ENCODE assay signal across 25 cellular contexts in genomic region chr10:42646692-42647640, GRCh38. TPM values are rescaled to one million over a fixed set of nuclear protein-coding genes. Genes with fewer than 3 reads are reported as not detected.
DNase-seq lines count a peak whose midpoint lies in the region; ATAC-seq and TF ChIP-seq lines count a peak whose summit lies in the region.
"Had no signal": no experiment of that assay in that cellular context is flagged by ENCODE, and none has a peak within 500 bp of the region (broad histone marks: within the 10 kb centered on the region; RNA-seq: fewer than 3 reads in every experiment).

No MANE protein-coding gene starts in this region.

- H3K36me3 ChIP-seq in PC-9 (ENCODE audit: low read depth), result no peaks in the 10 kb centered on the region
- H3K36me3 ChIP-seq: BE2C, esophagus muscularis mucosa, spleen, thoracic aorta had no signal

- H3K9me3 ChIP-seq in PC-9 (ENCODE audit: insufficient read depth, low read depth), result no peaks in the 10 kb centered on the region; the same call in 1 of the 2 replicates
- H3K9me3 ChIP-seq: BE2C, esophagus muscularis mucosa, spleen, thoracic aorta had no signal

- H3K79me2 ChIP-seq in PC-9 (ENCODE audit: low read depth), result no peaks in the 10 kb centered on the region

- TF ChIP-seq CTCF in PC-9 (conservative IDR thresholded peaks at IDR 0.05) (no peak), type B pancreatic cell (conservative IDR thresholded peaks at IDR 0.05) (no peak)

- DNase-seq in DMS153 (lab: John Stamatoyannopoulos, UW), result peak; percentile 46
- no peak for DNase-seq in DMS153 treated with DMSO at 0.1 percent for 48 hours (lab: John Stamatoyannopoulos, UW; ENCODE audit: unreplicated experiment)
- peak; percentile 49 to 81 for DNase-seq in PC-9
- DNase-seq in inferior parietal cortex (ENCODE audit: extremely low spot score), result peak; percentile 13
- no peak for DNase-seq in type B pancreatic cell (ENCODE audit: extremely low spot score, unreplicated experiment)
- DNase-seq in NCI-H128 (lab: John Stamatoyannopoulos, UW; ENCODE audit: unreplicated experiment), result no peak
- DNase-seq in activated CD4-positive, alpha-beta memory T cell treated with anti-CD3 and anti-CD28 coated beads, Interleukin-2, amount 10 ng/mL, durations not matched to agents 7 days and 5 days, result no peak
- DNase-seq: activated CD8-positive, alpha-beta T cell treated with anti-CD3 and anti-CD28 coated beads, Interleukin-2, amount 10 ng/mL, durations not matched to agents 7 days and 5 days; activated naive CD8-positive, alpha-beta T cell treated with anti-CD3 and anti-CD28 coated beads, Interleukin-2, amount 10 ng/mL, durations not matched to agents 7 days and 5 days; activated T-cell treated with anti-CD3 and anti-CD28 coated beads, Interleukin-2, amount 50 U/mL, for 48 hours; BE2C; dorsolateral prefrontal cortex; NCI-H1694 treated with DMSO at 0.1 percent for 48 hours; NCI-H774; nephron progenitor cell; RPMI8226; spleen; SW 1271 had no signal

- no TSS peak for BruUV-seq in PC-9 (replicated peaks; lab: Mats Ljungman, UMichigan)

- peak overlapping the region; percentile 85 for H3K27ac Mint-ChIP-seq in type B pancreatic cell
- no peak overlapping the region for H3K27ac Mint-ChIP-seq in activated CD4-positive, alpha-beta memory T cell treated with anti-CD3 and anti-CD28 coated beads, Interleukin-2, amount 10 ng/mL, durations not matched to agents 7 days and 5 days
- H3K27ac Mint-ChIP-seq: activated CD8-positive, alpha-beta T cell treated with anti-CD3 and anti-CD28 coated beads, Interleukin-2, amount 10 ng/mL, durations not matched to agents 7 days and 5 days; activated naive CD8-positive, alpha-beta T cell treated with anti-CD3 and anti-CD28 coated beads, Interleukin-2, amount 10 ng/mL, durations not matched to agents 7 days and 5 days; memory B cell; nephron progenitor cell; progenitor cell of endocrine pancreas had no signal

- peaks cover 6% of the 10 kb centered on the region for H3K4me1 Mint-ChIP-seq in type B pancreatic cell (ENCODE audit: unreplicated experiment)
- H3K4me1 Mint-ChIP-seq in activated CD4-positive, alpha-beta memory T cell treated with anti-CD3 and anti-CD28 coated beads, Interleukin-2, amount 10 ng/mL, durations not matched to agents 7 days and 5 days, result peaks cover 5% of the 10 kb centered on the region
- H3K4me1 Mint-ChIP-seq: nephron progenitor cell had no signal

- peaks cover 15% of the 10 kb centered on the region for H3K4me1 ChIP-seq in PC-9 (replicated peaks; ENCODE audit: insufficient read depth)
- H3K4me1 ChIP-seq: BE2C, esophagus muscularis mucosa, spleen had no signal

- H3F3A ChIP-seq in PC-9 (ENCODE audit: insufficient read depth, low read depth), result peaks cover 9% of the 10 kb centered on the region; the same call in 1 of the 2 replicates

- H3K4me3 Mint-ChIP-seq in type B pancreatic cell, result peak overlapping the region; percentile 59
- H3K4me3 Mint-ChIP-seq in activated CD4-positive, alpha-beta memory T cell treated with anti-CD3 and anti-CD28 coated beads, Interleukin-2, amount 10 ng/mL, durations not matched to agents 7 days and 5 days, result no peak overlapping the region
- H3K4me3 Mint-ChIP-seq: activated CD8-positive, alpha-beta T cell treated with anti-CD3 and anti-CD28 coated beads, Interleukin-2, amount 10 ng/mL, durations not matched to agents 7 days and 5 days; activated naive CD8-positive, alpha-beta T cell treated with anti-CD3 and anti-CD28 coated beads, Interleukin-2, amount 10 ng/mL, durations not matched to agents 7 days and 5 days; memory B cell; nephron progenitor cell had no signal

- H3K4me2 ChIP-seq in PC-9, result peak overlapping the region; percentile 42

- H4K20me1 ChIP-seq in PC-9 (ENCODE audit: insufficient read depth), result no peaks in the 10 kb centered on the region

- no peaks in the 10 kb centered on the region for H3K36me3 Mint-ChIP-seq in type B pancreatic cell
- H3K36me3 Mint-ChIP-seq in activated CD4-positive, alpha-beta memory T cell treated with anti-CD3 and anti-CD28 coated beads, Interleukin-2, amount 10 ng/mL, durations not matched to agents 7 days and 5 days (ENCODE audit: low read depth), result no peaks in the 10 kb centered on the region
- H3K36me3 Mint-ChIP-seq: activated naive CD8-positive, alpha-beta T cell treated with anti-CD3 and anti-CD28 coated beads, Interleukin-2, amount 10 ng/mL, durations not matched to agents 7 days and 5 days had no signal

- H3K4me3 ChIP-seq in PC-9, result no peak overlapping the region
- H3K4me3 ChIP-seq: dorsolateral prefrontal cortex, esophagus muscularis mucosa, spleen, thoracic aorta had no signal

- no peak overlapping the region for H3K27ac ChIP-seq in PC-9
- H3K27ac ChIP-seq: 22Rv1, dorsolateral prefrontal cortex, esophagus muscularis mucosa, spleen, thoracic aorta had no signal

- no peak overlapping the region for H2AFZ ChIP-seq in PC-9

- POLR2A ChIA-PET in PC-9 (lab: Charles Lee; ENCODE audit: unreplicated experiment), result no interaction called here
- POLR2A ChIA-PET in activated CD4-positive, alpha-beta memory T cell treated with anti-CD3 and anti-CD28 coated beads, Interleukin-2, amount 10 ng/mL, durations not matched to agents 7 days and 5 days (lab: Charles Lee), result no interaction called here

- no peaks in the 10 kb centered on the region for H3K9me2 ChIP-seq in PC-9 (ENCODE audit: insufficient read depth)

- no peaks in the 10 kb centered on the region for H3K27me3 ChIP-seq in PC-9 (ENCODE audit: insufficient read depth, low read depth)
- H3K27me3 ChIP-seq: BE2C, esophagus muscularis mucosa, spleen had no signal

- H3K9me3 Mint-ChIP-seq in type B pancreatic cell, result peaks cover 22% of the 10 kb centered on the region
- peaks cover 5% of the 10 kb centered on the region for H3K9me3 Mint-ChIP-seq in activated CD4-positive, alpha-beta memory T cell treated with anti-CD3 and anti-CD28 coated beads, Interleukin-2, amount 10 ng/mL, durations not matched to agents 7 days and 5 days
- H3K9me3 Mint-ChIP-seq: memory B cell had no signal

- H3K27me3 Mint-ChIP-seq in type B pancreatic cell, result no peaks in the 10 kb centered on the region
- H3K27me3 Mint-ChIP-seq in activated CD4-positive, alpha-beta memory T cell treated with anti-CD3 and anti-CD28 coated beads, Interleukin-2, amount 10 ng/mL, durations not matched to agents 7 days and 5 days, result no peaks in the 10 kb centered on the region
- H3K27me3 Mint-ChIP-seq: activated naive CD8-positive, alpha-beta T cell treated with anti-CD3 and anti-CD28 coated beads, Interleukin-2, amount 10 ng/mL, durations not matched to agents 7 days and 5 days; progenitor cell of endocrine pancreas had no signal

- no peak for ATAC-seq in GM21619 (IDR thresholded peaks at IDR 0.05; ENCODE audit: unreplicated experiment)
- ATAC-seq: activated CD8-positive, alpha-beta T cell treated with anti-CD3 and anti-CD28 coated beads, Interleukin-2, amount 10 ng/mL, durations not matched to agents 7 days and 5 days; HCT116 had no signal

- CTCF ChIA-PET in PC-9 (lab: Charles Lee), result no interaction called here
- CTCF ChIA-PET in activated CD4-positive, alpha-beta memory T cell treated with anti-CD3 and anti-CD28 coated beads, Interleukin-2, amount 10 ng/mL, durations not matched to agents 7 days and 5 days (lab: Charles Lee), result no interaction called here

- intact Hi-C loops in PC-9 (cut with micrococcal nuclease; ENCODE audit: unreplicated experiment), result no loop called here

RNA-seq across cellular contexts. Expression of gene ZNF33B, which starts 8.6 kb away (rescaled TPM):
- total RNA-seq in PC-9 (2021) (26.5 and 28.4 TPM in 2 replicates), type B pancreatic cell (ENCODE audit: low replicate concordance) (39.3 and 42.6 TPM in 2 replicates)
- 10 to 100 TPM; 19.9 to 23.8 TPM for total RNA-seq in activated CD4-positive, alpha-beta memory T cell treated with anti-CD3 and anti-CD28 coated beads, Interleukin-2, amount 10 ng/mL, durations not matched to agents 7 days and 5 days

Comparison
In these comparisons a context has a peak if more than half of its experiments do, and no peak if none do; other contexts are left out.
1. DNase-seq: peak in DMS153 (single experiment), PC-9 (2 of 2) and inferior parietal cortex (single experiment); none in DMS153 treated with DMSO at 0.1 percent for 48 hours (single experiment), type B pancreatic cell (single experiment), NCI-H128 (single experiment) and activated CD4-positive, alpha-beta memory T cell treated with anti-CD3 and anti-CD28 coated beads, Interleukin-2, amount 10 ng/mL, durations not matched to agents 7 days and 5 days (single experiment).